ENCODE assay signal across 18 cellular contexts in the genomic region with DNA sequence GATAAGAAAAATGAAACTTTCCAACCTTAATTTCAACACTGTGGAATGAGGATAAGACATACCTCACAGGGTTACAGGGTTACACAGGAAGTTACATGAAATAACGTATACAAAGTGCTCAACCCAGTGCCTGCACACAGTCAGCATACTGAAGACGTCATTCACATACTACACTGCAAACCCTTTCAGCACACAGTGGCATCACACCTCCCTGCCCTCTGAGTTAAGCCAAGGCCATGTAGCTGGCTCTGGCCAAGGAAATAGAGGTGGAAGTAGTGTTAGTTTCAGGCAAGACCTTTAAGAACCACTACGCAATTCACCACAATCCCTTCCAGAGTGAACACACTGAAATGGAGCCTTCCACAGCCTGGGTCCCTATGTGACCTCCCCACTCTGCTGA. TPM values are rescaled to one million over a fixed set of nuclear protein-coding genes. Genes with fewer than 3 reads are reported as not detected.
A peak's percentile ranks its signal among the peaks of the same experiment; 100 is the strongest.
DNase-seq lines count a peak whose midpoint lies in the region; ATAC-seq and TF ChIP-seq lines count a peak whose summit lies in the region.
"Had no signal": no experiment of that assay in that cellular context is flagged by ENCODE, and none has a peak within 500 bp of the region (broad histone marks: within the 10 kb centered on the region; RNA-seq: fewer than 3 reads in every experiment).

No MANE protein-coding gene starts in this region.

- H3K4me3 Mint-ChIP-seq in activated naive CD8-positive, alpha-beta T cell = no peak overlapping the region
- H3K4me3 Mint-ChIP-seq in activated naive CD8-positive, alpha-beta T cell treated with anti-CD3 and anti-CD28 coated beads, Interleukin-2, amount 50 U/mL, for 24 hours = no peak overlapping the region
- no peak overlapping the region for H3K4me3 Mint-ChIP-seq in activated CD4-positive, alpha-beta memory T cell treated with anti-CD3 and anti-CD28 coated beads, Interleukin-2, amount 10 ng/mL, durations not matched to agents 7 days and 5 days
- H3K4me3 Mint-ChIP-seq: GM23338; IgD-negative memory B cell; stimulated activated naive CD8-positive, alpha-beta T cell treated with anti-CD3 and anti-CD28 coated beads, Interleukin-15, Interleukin-2, amounts not matched to agents 100 ng/mL and 50 ng/mL, for 24 hours had no signal

- H3K27ac Mint-ChIP-seq in activated naive CD8-positive, alpha-beta T cell = peak overlapping the region; percentile 19
- H3K27ac Mint-ChIP-seq in activated naive CD8-positive, alpha-beta T cell treated with anti-CD3 and anti-CD28 coated beads, Interleukin-2, amount 50 U/mL, for 24 hours = no peak overlapping the region
- peak overlapping the region; percentile 27 for H3K27ac Mint-ChIP-seq in activated CD4-positive, alpha-beta memory T cell treated with anti-CD3 and anti-CD28 coated beads, Interleukin-2, amount 10 ng/mL, durations not matched to agents 7 days and 5 days
- H3K27ac Mint-ChIP-seq: GM23338 had no signal

- peaks cover 23% of the 10 kb centered on the region for H3K4me1 Mint-ChIP-seq in activated naive CD8-positive, alpha-beta T cell (ENCODE audit: low read depth)
- H3K4me1 Mint-ChIP-seq in activated naive CD8-positive, alpha-beta T cell treated with anti-CD3 and anti-CD28 coated beads, Interleukin-2, amount 50 U/mL, for 24 hours = peaks cover 12% of the 10 kb centered on the region
- H3K4me1 Mint-ChIP-seq in activated CD4-positive, alpha-beta memory T cell treated with anti-CD3 and anti-CD28 coated beads, Interleukin-2, amount 10 ng/mL, durations not matched to agents 7 days and 5 days = peaks cover 27% of the 10 kb centered on the region
- H3K4me1 Mint-ChIP-seq: GM23338 had no signal

- H3K9me3 ChIP-seq in aorta (ENCODE audit: control insufficient read depth, low read length) = no peaks in the 10 kb centered on the region
- no peaks in the 10 kb centered on the region for H3K9me3 ChIP-seq in vagina

- no peak for TF ChIP-seq POLR2A in GM18505 (IDR thresholded peaks at IDR 0.05; ENCODE audit: borderline replicate concordance, extremely low read depth, insufficient read depth, insufficient read length)
- TF ChIP-seq POLR2A in vagina (IDR thresholded peaks at IDR 0.05) = no peak

- no peaks in the 10 kb centered on the region for H3K27me3 Mint-ChIP-seq in activated naive CD8-positive, alpha-beta T cell
- H3K27me3 Mint-ChIP-seq in activated naive CD8-positive, alpha-beta T cell treated with anti-CD3 and anti-CD28 coated beads, Interleukin-2, amount 50 U/mL, for 24 hours = no peaks in the 10 kb centered on the region
- H3K27me3 Mint-ChIP-seq in activated CD4-positive, alpha-beta memory T cell treated with anti-CD3 and anti-CD28 coated beads, Interleukin-2, amount 10 ng/mL, durations not matched to agents 7 days and 5 days = no peaks in the 10 kb centered on the region
- H3K27me3 Mint-ChIP-seq: IgD-negative memory B cell; stimulated activated naive CD8-positive, alpha-beta T cell treated with anti-CD3 and anti-CD28 coated beads, Interleukin-15, Interleukin-2, amounts not matched to agents 100 ng/mL and 50 ng/mL, for 24 hours had no signal

- no peaks in the 10 kb centered on the region for H3K27me3 ChIP-seq in aorta (ENCODE audit: control insufficient read depth in 1 of 2, insufficient read depth in 2 of 2, low read length in 1 of 2)
- no peaks in the 10 kb centered on the region for H3K27me3 ChIP-seq in vagina
- H3K27me3 ChIP-seq: foreskin keratinocyte had no signal

- H3K4me3 ChIP-seq in aorta (ENCODE audit: low read length in 2 of 2) (no peak overlapping the region), vagina (no peak overlapping the region)
- H3K4me3 ChIP-seq: GM23338 had no signal

- intact Hi-C loops in aorta (cut with DNase I) = no loop called here
- intact Hi-C loops in vagina (cut with DNase I) = no loop called here

- CTCF ChIA-PET in activated CD4-positive, alpha-beta memory T cell treated with anti-CD3 and anti-CD28 coated beads, Interleukin-2, amount 10 ng/mL, durations not matched to agents 7 days and 5 days (lab: Charles Lee) = no interaction called here

- ATAC-seq in activated naive CD8-positive, alpha-beta T cell treated with anti-CD3 and anti-CD28 coated beads, Interleukin-2, amount 50 U/mL, for 24 hours = no peak
- peak; percentile 26 for ATAC-seq in aorta (ENCODE audit: low FRiP score)
- no peak for ATAC-seq in GM18505 (IDR thresholded peaks at IDR 0.05; ENCODE audit: unreplicated experiment)
- no peak for ATAC-seq in HG02798 (IDR thresholded peaks at IDR 0.05; ENCODE audit: poor library complexity, unreplicated experiment)
- ATAC-seq: activated CD4-positive, CD25-positive, alpha-beta regulatory T cell treated with anti-CD3 and anti-CD28 coated beads, Interleukin-2, amount 50 U/mL, for 24 hours; foreskin keratinocyte; GM23338; Panc1 had no signal

- H3K36me3 ChIP-seq in aorta (ENCODE audit: control insufficient read depth in 1 of 2, insufficient read depth in 2 of 2, low read length in 1 of 2) = peaks cover 0 to 24% of the 10 kb centered on the region in 2 donors
- peaks cover 0 to 60% of the 10 kb centered on the region in 2 donors for H3K36me3 ChIP-seq in vagina

- H3K9me3 Mint-ChIP-seq in activated naive CD8-positive, alpha-beta T cell (ENCODE audit: low read depth) = no peaks in the 10 kb centered on the region
- H3K9me3 Mint-ChIP-seq in activated naive CD8-positive, alpha-beta T cell treated with anti-CD3 and anti-CD28 coated beads, Interleukin-2, amount 50 U/mL, for 24 hours = no peaks in the 10 kb centered on the region
- H3K9me3 Mint-ChIP-seq in activated CD4-positive, alpha-beta memory T cell treated with anti-CD3 and anti-CD28 coated beads, Interleukin-2, amount 10 ng/mL, durations not matched to agents 7 days and 5 days = no peaks in the 10 kb centered on the region
- H3K9me3 Mint-ChIP-seq: GM23338; IgD-negative memory B cell; stimulated activated naive CD8-positive, alpha-beta T cell treated with anti-CD3 and anti-CD28 coated beads, Interleukin-15, Interleukin-2, amounts not matched to agents 100 ng/mL and 50 ng/mL, for 24 hours had no signal

- H3K36me3 Mint-ChIP-seq in activated naive CD8-positive, alpha-beta T cell = peaks cover 18% of the 10 kb centered on the region
- H3K36me3 Mint-ChIP-seq in activated naive CD8-positive, alpha-beta T cell treated with anti-CD3 and anti-CD28 coated beads, Interleukin-2, amount 50 U/mL, for 24 hours (ENCODE audit: low read depth) = peaks cover 65% of the 10 kb centered on the region
- peaks cover 84% of the 10 kb centered on the region for H3K36me3 Mint-ChIP-seq in activated CD4-positive, alpha-beta memory T cell treated with anti-CD3 and anti-CD28 coated beads, Interleukin-2, amount 10 ng/mL, durations not matched to agents 7 days and 5 days (ENCODE audit: low read depth)

- POLR2A ChIA-PET in activated CD4-positive, alpha-beta memory T cell treated with anti-CD3 and anti-CD28 coated beads, Interleukin-2, amount 10 ng/mL, durations not matched to agents 7 days and 5 days (lab: Charles Lee) = no interaction called here

- no peak overlapping the region for H3K27ac ChIP-seq in aorta (ENCODE audit: low read depth in 1 of 2, low read length in 2 of 2)
- no peak overlapping the region for H3K27ac ChIP-seq in vagina
- H3K27ac ChIP-seq: foreskin keratinocyte had no signal

- no peak for TF ChIP-seq CTCF in vagina (IDR thresholded peaks at IDR 0.05)

- no peaks in the 10 kb centered on the region for H3K4me1 ChIP-seq in aorta (ENCODE audit: control insufficient read depth in 1 of 2, insufficient read depth in 2 of 2, low read length in 2 of 2)
- peaks cover 14% of the 10 kb centered on the region for H3K4me1 ChIP-seq in vagina
- H3K4me1 ChIP-seq: foreskin keratinocyte had no signal

- DNase-seq in activated naive CD8-positive, alpha-beta T cell treated with anti-CD3 and anti-CD28 coated beads, Interleukin-2, amount 50 U/mL, for 24 hours = no peak
- DNase-seq in activated CD4-positive, alpha-beta memory T cell treated with anti-CD3 and anti-CD28 coated beads, Interleukin-2, amount 10 ng/mL, durations not matched to agents 7 days and 5 days = no peak
- DNase-seq in iris pigment epithelial cell (ENCODE audit: low read depth) (peak; percentile 87), aorta (no peak), vagina (ENCODE audit: extremely low spot score in 2 of 2) (no peak)
- DNase-seq: DMS153, foreskin keratinocyte, NCI-H1436 treated with DMSO at 0.1 percent for 48 hours, NCI-H524 treated with DMSO at 0.1 percent for 48 hours had no signal

- 40 to 53% methylated on average over 3 of the region's 3 CpGs for WGBS in aorta, 2 donors

RNA-seq across cellular contexts. Expression of a gene that starts 46.6 kb away (rescaled TPM):
- total RNA-seq in activated CD4-positive, alpha-beta memory T cell treated with anti-CD3 and anti-CD28 coated beads, Interleukin-2, amount 10 ng/mL, durations not matched to agents 7 days and 5 days = under 1 TPM in 1 of 2 experiments, not detected in 1; 0.55 TPM
- total RNA-seq in aorta (10 to 100 TPM in 1 of 2 donors, 1 to 10 TPM in 1; 1.6 to 10.6 TPM), vagina (not detected)
- 10 to 100 TPM in 1 of 2 donors, 1 to 10 TPM in 1; 3.8 to 22.2 TPM for polyA plus RNA-seq in aorta
- total RNA-seq: foreskin keratinocyte had no signal
- polyA plus RNA-seq: AG04450, foreskin keratinocyte, IgD-negative memory B cell had no signal
